Comparison of ENCODE assay signal across 9 cellular contexts in the genomic region with DNA sequence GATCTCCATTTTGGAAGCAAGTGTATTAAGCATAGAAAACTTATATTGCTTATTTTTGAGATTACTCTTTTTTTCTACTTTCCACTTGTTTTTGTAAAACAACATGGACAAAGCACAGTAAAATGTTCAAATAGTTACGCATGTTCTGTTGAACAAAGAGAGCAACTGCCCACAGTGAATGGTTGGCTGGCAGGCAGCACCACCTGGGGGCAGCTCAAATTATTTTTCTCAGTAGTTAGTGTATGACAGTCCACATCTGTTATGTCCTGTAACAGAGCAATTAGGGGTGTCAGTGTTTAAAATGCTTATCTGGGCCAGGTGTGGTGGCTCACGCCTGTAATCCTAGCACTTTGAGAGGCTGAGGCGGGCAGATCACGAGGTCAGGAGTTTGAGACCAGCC. TPM values are rescaled to one million over a fixed set of nuclear protein-coding genes. Genes with fewer than 3 reads are reported as not detected.
DNase-seq lines count a peak whose midpoint lies in the region; ATAC-seq and TF ChIP-seq lines count a peak whose summit lies in the region.
"Had no signal": no experiment of that assay in that cellular context is flagged by ENCODE, and none has a peak within 500 bp of the region (broad histone marks: within the 10 kb centered on the region; RNA-seq: fewer than 3 reads in every experiment).

No MANE protein-coding gene starts in this region.

- TF ChIP-seq POLR2A in spleen (IDR thresholded peaks at IDR 0.05), result no peak

- CTCF ChIA-PET in Panc1 (lab: Charles Lee), result interaction anchor here (0.5 kb wide), 1 partner anchor 384 kb away, joined by 6 read pairs; no protein-coding TSS in a partner anchor

- intact Hi-C loops in Panc1 (cut with micrococcal nuclease; ENCODE audit: unreplicated experiment), result loop anchor here (5.0 kb wide), 1 partner anchor 234 kb away; no protein-coding TSS in a partner anchor
- intact Hi-C loops in spleen (cut with DNase I; ENCODE audit: low total_unique reads), result no loop called here

- H3K4me3 ChIP-seq in Panc1 (ENCODE audit: low read depth in 2 of 2, low read length in 2 of 2) (no peak overlapping the region), spleen (no peak overlapping the region)

- no peak overlapping the region for H3K27ac ChIP-seq in Panc1 (ENCODE audit: low read length)
- H3K27ac ChIP-seq in foreskin keratinocyte, result no peak overlapping the region
- H3K27ac ChIP-seq in spleen, result no peak overlapping the region

- 70 to 73% (median 71%) methylated on average over 4 of the region's 4 CpGs for WGBS in spleen, 5 donors

- H3K9me3 ChIP-seq in Panc1 (ENCODE audit: control insufficient read depth, insufficient read depth, low read depth, low read length) (no peaks in the 10 kb centered on the region), spleen (peaks cover 0 to 8% (median under 1%) of the 10 kb centered on the region in 8 donors)

- POLR2A ChIA-PET in Panc1 (lab: Charles Lee), result no interaction called here

- DNase-seq in NCI-H748 (lab: John Stamatoyannopoulos, UW; ENCODE audit: unreplicated experiment) (peak; percentile 19), NCI-H748 treated with DMSO at 0.1 percent for 48 hours (lab: John Stamatoyannopoulos, UW) (no peak), Panc1 (ENCODE audit: low read depth, low spot score) (no peak), foreskin keratinocyte (peak in 1 of 2 donors; percentile 23), spleen (peak; percentile 51), NCI-H2171 treated with DMSO at 0.1 percent for 48 hours (lab: John Stamatoyannopoulos, UW) (no peak)

- ATAC-seq in Panc1 (peak; percentile 79), foreskin keratinocyte (no peak), HG02588 (IDR thresholded peaks at IDR 0.05; ENCODE audit: unreplicated experiment) (no peak), GM19328 (IDR thresholded peaks at IDR 0.05; ENCODE audit: unreplicated experiment) (no peak)
- ATAC-seq: CD8-positive, alpha-beta T cell had no signal

- TF ChIP-seq CTCF in Panc1 (IDR thresholded peaks at IDR 0.05) (peak; percentile 80), foreskin keratinocyte (conservative IDR thresholded peaks at IDR 0.05) (peak; percentile 66), spleen (IDR thresholded peaks at IDR 0.05 in 8 of 11, conservative IDR thresholded peaks at IDR 0.05 in 3 of 11) (peak in 4 of 11 experiments; percentile 16 to 31 (median 28))

- 0 out of 2 replicates have a peak, but pooled peaks cover 2% of the 10 kb centered on the region for H3K27me3 ChIP-seq in Panc1 (ENCODE audit: control insufficient read depth, insufficient read depth, low read length)
- peaks cover 8% of the 10 kb centered on the region for H3K27me3 ChIP-seq in foreskin keratinocyte
- peaks cover 0 to 22% (median 0%) of the 10 kb centered on the region in 7 donors for H3K27me3 ChIP-seq in spleen (replicated peaks in 1 of 7)

- in situ Hi-C loops in Panc1 (cut with HindIII; ENCODE audit: low pct_unique_long_range_greater_than_20kb, low sequenced_read_pairs), result no loop called here

- H3K4me1 ChIP-seq in Panc1 (ENCODE audit: control insufficient read depth, insufficient read depth, low read length), result peaks cover 3% of the 10 kb centered on the region; the same call in 1 of the 2 replicates
- H3K4me1 ChIP-seq in foreskin keratinocyte, result peaks cover 3% of the 10 kb centered on the region
- no peaks in the 10 kb centered on the region for H3K4me1 ChIP-seq in spleen

- BruUV-seq in Panc1 (replicated peaks; lab: Mats Ljungman, UMichigan), result no TSS peak

- H3K36me3 ChIP-seq in Panc1 (ENCODE audit: control insufficient read depth, insufficient read depth, low read length) (no peaks in the 10 kb centered on the region), spleen (no peaks in the 10 kb centered on the region)

RNA-seq across cellular contexts. Expression of a gene that starts 46.1 kb away (rescaled TPM):
- total RNA-seq in Panc1 (2021; ENCODE audit: unreplicated experiment) (44.1 TPM), foreskin keratinocyte (33.2 and 36.4 TPM in 2 replicates), spleen (10 to 100 TPM; 29.9 to 56.7 (median 42.6) TPM)
- 12.1 TPM for polyA plus RNA-seq in Panc1 (2012; ENCODE audit: insufficient read length)
- polyA plus RNA-seq in foreskin keratinocyte (6.9 and 7.2 TPM in 2 replicates), spleen (1 to 10 TPM; 4.3 to 7.3 (median 4.5) TPM)

Comparison
In these comparisons a context has a peak if more than half of its experiments do, and no peak if none do; other contexts are left out.
1. DNase-seq: peak in NCI-H748 (single experiment) and spleen (single experiment); none in NCI-H748 treated with DMSO at 0.1 percent for 48 hours (single experiment), Panc1 (single experiment) and NCI-H2171 treated with DMSO at 0.1 percent for 48 hours (single experiment).